1 cellular context compared by ENCODE assay signal in genomic region chr17:17812211-17813054, GRCh38.
TF ChIP-seq lines count a peak whose summit lies in the region.

No MANE protein-coding gene starts in this region.

TF ChIP-seq in HCT116, 20 proteins besides CTCF, POLR2A, EP300 and RAD21 (continued from another document):
- TF ChIP-seq REST (IDR thresholded peaks at IDR 0.05; ENCODE audit: low read depth) = no peak
- peak; percentile 73 for TF ChIP-seq YY1 (IDR thresholded peaks at IDR 0.05; ENCODE audit: extremely low read depth, insufficient replicate concordance, low read depth, low read length)
- no peak for TF ChIP-seq FOSL1 (IDR thresholded peaks at IDR 0.05; ENCODE audit: low read depth)
- TF ChIP-seq SP1 (IDR thresholded peaks at IDR 0.05; ENCODE audit: low read depth) = no peak
- TF ChIP-seq SRF (IDR thresholded peaks at IDR 0.05; ENCODE audit: low read depth) = no peak
- no peak for TF ChIP-seq ZNF274 (IDR thresholded peaks at IDR 0.05; ENCODE audit: low read depth, low read length)
- no peak for TF ChIP-seq CEBPB (IDR thresholded peaks at IDR 0.05; ENCODE audit: low read depth)
- TF ChIP-seq MAX (IDR thresholded peaks at IDR 0.05) = no peak
